In the genomic region with DNA sequence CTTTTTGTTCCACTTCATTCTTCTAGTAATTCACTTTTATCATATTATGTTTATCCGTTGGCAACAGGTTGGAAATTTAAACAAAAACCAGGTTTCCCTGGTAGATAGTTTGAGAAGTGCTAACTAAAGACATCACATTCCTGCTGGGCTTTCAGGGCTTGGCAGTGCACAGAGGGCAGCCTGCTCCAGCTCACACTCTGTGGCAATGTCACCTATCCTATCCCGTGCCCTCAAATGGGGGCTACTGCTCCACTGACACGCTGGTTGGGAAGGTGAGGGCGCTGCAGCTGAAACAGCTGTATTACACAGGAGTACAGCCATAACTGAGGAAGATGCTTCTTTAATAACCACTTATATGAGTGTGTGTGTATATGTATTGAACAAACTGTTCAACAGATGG, we compare ENCODE assay signal across 22 cellular contexts. TPM values are rescaled to one million over a fixed set of nuclear protein-coding genes. Genes with fewer than 3 reads are reported as not detected.
"Had no signal": no experiment of that assay in that cellular context is flagged by ENCODE, and none has a peak within 500 bp of the region (broad histone marks: within the 10 kb centered on the region; RNA-seq: fewer than 3 reads in every experiment).

No MANE protein-coding gene starts in this region.

- H3K4me3 ChIP-seq: breast epithelium, sigmoid colon, thyroid gland, upper lobe of left lung had no signal

- H3K36me3 ChIP-seq: breast epithelium, neutrophil, sigmoid colon, thyroid gland, upper lobe of left lung had no signal

- ATAC-seq: activated CD8-positive, alpha-beta T cell treated with anti-CD3 and anti-CD28 coated beads for 36 hours; activated T-cell treated with anti-CD3 and anti-CD28 coated beads, Interleukin-2, amount 50 U/mL, for 4 hours; activated T-helper 17 cell treated with anti-CD3 and anti-CD28 coated beads, Interleukin-2, amount 50 U/mL, for 72 hours; effector memory CD8-positive, alpha-beta T cell; stimulated activated effector memory CD8-positive, alpha-beta T cell treated with anti-CD3 and anti-CD28 coated beads, Interleukin-12 subunit alpha, Interleukin-12 subunit beta, amount 100 ng/mL, for 72 hours; stimulated activated naive CD8-positive, alpha-beta T cell treated with anti-CD3 and anti-CD28 coated beads, Interleukin-15, amount 100 ng/mL, for 72 hours; T-helper 17 cell had no signal

- H3K9me3 ChIP-seq: breast epithelium, neutrophil, sigmoid colon, thyroid gland, upper lobe of left lung had no signal

- DNase-seq: activated CD4-positive, alpha-beta T cell treated with anti-CD3 and anti-CD28 coated beads, Interleukin-2, amount 50 U/mL, for 1 hour; activated CD4-positive, CD25-positive, alpha-beta regulatory T cell treated with anti-CD3 and anti-CD28 coated beads, Interleukin-2, amount 50 U/mL, for 72 hours; activated CD8-positive, alpha-beta T cell treated with anti-CD3 and anti-CD28 coated beads for 36 hours; activated gamma-delta T cell treated with Interleukin-2 at 50 U/mL for 16 hours; activated naive CD4-positive, alpha-beta T cell treated with anti-CD3 and anti-CD28 coated beads, Interleukin-2, amount 50 U/mL, for 16 hours; activated T-cell treated with anti-CD3 and anti-CD28 coated beads, Interleukin-2, amount 50 U/mL, for 4 hours; amygdala; effector memory CD8-positive, alpha-beta T cell; foreskin fibroblast; naive B cell; nephron progenitor cell; sigmoid colon; small intestine; stimulated activated CD4-positive, alpha-beta T cell treated with anti-CD3 and anti-CD28 coated beads, Interleukin-4, amount 100 ng/mL, for 24 hours; stimulated activated naive CD8-positive, alpha-beta T cell treated with anti-CD3 and anti-CD28 coated beads, Interleukin-15, amount 100 ng/mL, for 72 hours; T-helper 17 cell; thyroid gland; upper lobe of left lung had no signal

- H3K4me1 ChIP-seq: breast epithelium had no signal

- H3K27me3 ChIP-seq: breast epithelium, neutrophil, sigmoid colon, thyroid gland, upper lobe of left lung had no signal

- H3K27ac ChIP-seq: breast epithelium, neutrophil, sigmoid colon, thyroid gland had no signal

RNA-seq across cellular contexts. Expression of a gene that starts 53.2 kb away (rescaled TPM):
- total RNA-seq: activated CD8-positive, alpha-beta T cell treated with anti-CD3 and anti-CD28 coated beads for 36 hours had no signal
